In the genomic region with DNA sequence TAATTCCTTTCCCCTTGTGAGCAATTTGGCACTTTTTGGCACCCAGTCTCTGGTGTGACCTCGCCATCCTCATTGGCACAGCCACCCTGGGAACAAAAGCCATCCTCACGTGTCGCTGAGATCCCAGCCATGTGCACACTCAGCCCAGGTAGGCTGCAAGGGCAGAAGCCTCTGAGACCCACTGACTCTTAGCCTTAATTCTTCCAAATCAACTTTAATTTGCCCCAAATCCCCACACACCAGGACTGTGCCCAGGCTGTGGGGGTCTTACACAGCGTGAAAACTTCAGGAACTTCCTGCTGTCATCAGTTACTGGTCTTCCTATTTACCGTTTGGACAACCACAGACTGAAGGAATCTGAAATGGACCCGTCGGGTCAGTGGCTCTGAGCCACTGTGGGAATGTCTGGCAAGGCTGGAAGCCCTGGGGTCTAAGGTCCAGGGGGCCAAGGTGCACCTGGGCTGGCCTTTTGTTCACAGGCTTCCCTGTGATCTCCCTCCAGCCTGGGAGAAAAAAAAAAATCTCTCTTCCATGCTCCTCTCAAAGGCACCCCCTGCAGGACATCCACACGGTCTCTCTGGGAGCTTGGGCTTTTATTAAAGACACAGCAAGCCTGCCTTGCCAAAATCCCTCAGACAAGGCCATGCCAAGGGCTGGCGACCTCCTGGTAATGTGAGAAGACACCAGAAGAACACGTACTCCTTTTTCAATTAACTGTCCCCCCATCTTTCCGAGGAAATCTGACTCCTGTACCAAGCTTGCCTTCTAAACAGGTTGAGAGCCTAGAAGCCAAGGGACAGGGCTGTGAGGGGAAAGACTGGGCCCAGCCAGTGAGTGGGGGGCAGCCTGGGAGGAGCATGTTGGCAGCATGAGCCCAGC, we compare ENCODE assay signal across 1 cellular context.
TF ChIP-seq lines count a peak whose summit lies in the region.

No MANE protein-coding gene starts in this region.

TF ChIP-seq in HepG2, 621 proteins besides CTCF, POLR2A, EP300 and RAD21 (continued from another document and continues in another):
- TF ChIP-seq, protein P1, sequence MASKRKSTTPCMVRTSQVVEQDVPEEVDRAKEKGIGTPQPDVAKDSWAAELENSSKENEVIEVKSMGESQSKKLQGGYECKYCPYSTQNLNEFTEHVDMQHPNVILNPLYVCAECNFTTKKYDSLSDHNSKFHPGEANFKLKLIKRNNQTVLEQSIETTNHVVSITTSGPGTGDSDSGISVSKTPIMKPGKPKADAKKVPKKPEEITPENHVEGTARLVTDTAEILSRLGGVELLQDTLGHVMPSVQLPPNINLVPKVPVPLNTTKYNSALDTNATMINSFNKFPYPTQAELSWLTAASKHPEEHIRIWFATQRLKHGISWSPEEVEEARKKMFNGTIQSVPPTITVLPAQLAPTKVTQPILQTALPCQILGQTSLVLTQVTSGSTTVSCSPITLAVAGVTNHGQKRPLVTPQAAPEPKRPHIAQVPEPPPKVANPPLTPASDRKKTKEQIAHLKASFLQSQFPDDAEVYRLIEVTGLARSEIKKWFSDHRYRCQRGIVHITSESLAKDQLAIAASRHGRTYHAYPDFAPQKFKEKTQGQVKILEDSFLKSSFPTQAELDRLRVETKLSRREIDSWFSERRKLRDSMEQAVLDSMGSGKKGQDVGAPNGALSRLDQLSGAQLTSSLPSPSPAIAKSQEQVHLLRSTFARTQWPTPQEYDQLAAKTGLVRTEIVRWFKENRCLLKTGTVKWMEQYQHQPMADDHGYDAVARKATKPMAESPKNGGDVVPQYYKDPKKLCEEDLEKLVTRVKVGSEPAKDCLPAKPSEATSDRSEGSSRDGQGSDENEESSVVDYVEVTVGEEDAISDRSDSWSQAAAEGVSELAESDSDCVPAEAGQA (IDR thresholded peaks at IDR 0.05; ENCODE audit: low read depth) = no peak
- TF ChIP-seq, protein P1 (CRISPR knock-in tag; IDR thresholded peaks at IDR 0.05; ENCODE audit: borderline replicate concordance) = no peak
- TF ChIP-seq U2AF2 (IDR thresholded peaks at IDR 0.05; ENCODE audit: low read depth, low read length) = no peak
- TF ChIP-seq, protein P2, sequence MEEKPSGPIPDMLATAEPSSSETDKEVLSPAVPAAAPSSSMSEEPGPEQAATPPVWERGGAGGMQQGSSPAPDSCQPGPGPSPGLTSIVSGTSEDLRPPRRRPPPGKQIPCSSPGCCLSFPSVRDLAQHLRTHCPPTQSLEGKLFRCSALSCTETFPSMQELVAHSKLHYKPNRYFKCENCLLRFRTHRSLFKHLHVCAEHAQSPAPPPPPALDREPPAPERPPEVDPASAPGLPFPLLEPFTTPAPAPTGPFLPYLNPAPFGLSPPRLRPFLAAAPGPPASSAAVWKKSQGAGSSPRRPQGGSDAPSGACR (CRISPR knock-in tag; IDR thresholded peaks at IDR 0.05) = peak; percentile 84; the same call in 1 of the 2 replicates
- no peak; the same call in 1 of the 2 replicates for TF ChIP-seq ZC3H13 (CRISPR knock-in tag; IDR thresholded peaks at IDR 0.05)
- no peak; the same call in 1 of the 2 replicates for TF ChIP-seq NFKB2 (CRISPR knock-in tag; IDR thresholded peaks at IDR 0.05; ENCODE audit: borderline replicate concordance)
- TF ChIP-seq GABPA (IDR thresholded peaks at IDR 0.05; ENCODE audit: low read depth, low read length) = no peak
- TF ChIP-seq GABPA (CRISPR knock-in tag; IDR thresholded peaks at IDR 0.05; ENCODE audit: low read depth) = peak; percentile 58
- no peak for TF ChIP-seq SRF (IDR thresholded peaks at IDR 0.05; ENCODE audit: low read depth, low read length)
- peak; percentile 53 for TF ChIP-seq YY1 (IDR thresholded peaks at IDR 0.05; ENCODE audit: insufficient read depth, insufficient replicate concordance, low read depth, low read length)
- TF ChIP-seq, protein P3, sequence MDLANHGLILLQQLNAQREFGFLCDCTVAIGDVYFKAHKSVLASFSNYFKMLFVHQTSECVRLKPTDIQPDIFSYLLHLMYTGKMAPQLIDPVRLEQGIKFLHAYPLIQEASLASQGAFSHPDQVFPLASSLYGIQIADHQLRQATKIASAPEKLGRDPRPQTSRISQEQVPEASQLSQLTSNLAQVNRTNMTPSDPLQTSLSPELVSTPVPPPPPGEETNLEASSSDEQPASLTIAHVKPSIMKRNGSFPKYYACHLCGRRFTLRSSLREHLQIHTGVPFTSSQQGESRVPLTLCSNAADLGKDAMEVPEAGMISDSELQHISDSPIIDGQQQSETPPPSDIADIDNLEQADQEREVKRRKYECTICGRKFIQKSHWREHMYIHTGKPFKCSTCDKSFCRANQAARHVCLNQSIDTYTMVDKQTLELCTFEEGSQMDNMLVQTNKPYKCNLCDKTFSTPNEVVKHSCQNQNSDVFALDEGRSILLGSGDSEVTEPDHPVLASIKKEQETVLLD (CRISPR knock-in tag; IDR thresholded peaks at IDR 0.05; ENCODE audit: low read depth) = no peak
- TF ChIP-seq, protein P4, sequence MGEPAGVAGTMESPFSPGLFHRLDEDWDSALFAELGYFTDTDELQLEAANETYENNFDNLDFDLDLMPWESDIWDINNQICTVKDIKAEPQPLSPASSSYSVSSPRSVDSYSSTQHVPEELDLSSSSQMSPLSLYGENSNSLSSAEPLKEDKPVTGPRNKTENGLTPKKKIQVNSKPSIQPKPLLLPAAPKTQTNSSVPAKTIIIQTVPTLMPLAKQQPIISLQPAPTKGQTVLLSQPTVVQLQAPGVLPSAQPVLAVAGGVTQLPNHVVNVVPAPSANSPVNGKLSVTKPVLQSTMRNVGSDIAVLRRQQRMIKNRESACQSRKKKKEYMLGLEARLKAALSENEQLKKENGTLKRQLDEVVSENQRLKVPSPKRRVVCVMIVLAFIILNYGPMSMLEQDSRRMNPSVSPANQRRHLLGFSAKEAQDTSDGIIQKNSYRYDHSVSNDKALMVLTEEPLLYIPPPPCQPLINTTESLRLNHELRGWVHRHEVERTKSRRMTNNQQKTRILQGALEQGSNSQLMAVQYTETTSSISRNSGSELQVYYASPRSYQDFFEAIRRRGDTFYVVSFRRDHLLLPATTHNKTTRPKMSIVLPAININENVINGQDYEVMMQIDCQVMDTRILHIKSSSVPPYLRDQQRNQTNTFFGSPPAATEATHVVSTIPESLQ (CRISPR knock-in tag; conservative IDR thresholded peaks at IDR 0.05) = no peak
- 0 out of 2 replicates have a peak, but pooled peaks have one; percentile 69 for TF ChIP-seq ZNF251 (CRISPR knock-in tag; IDR thresholded peaks at IDR 0.05)
- peak; percentile 87; the same call in 1 of the 2 replicates for TF ChIP-seq ZNF761 (CRISPR knock-in tag; conservative IDR thresholded peaks at IDR 0.05)
- TF ChIP-seq, protein P5, sequence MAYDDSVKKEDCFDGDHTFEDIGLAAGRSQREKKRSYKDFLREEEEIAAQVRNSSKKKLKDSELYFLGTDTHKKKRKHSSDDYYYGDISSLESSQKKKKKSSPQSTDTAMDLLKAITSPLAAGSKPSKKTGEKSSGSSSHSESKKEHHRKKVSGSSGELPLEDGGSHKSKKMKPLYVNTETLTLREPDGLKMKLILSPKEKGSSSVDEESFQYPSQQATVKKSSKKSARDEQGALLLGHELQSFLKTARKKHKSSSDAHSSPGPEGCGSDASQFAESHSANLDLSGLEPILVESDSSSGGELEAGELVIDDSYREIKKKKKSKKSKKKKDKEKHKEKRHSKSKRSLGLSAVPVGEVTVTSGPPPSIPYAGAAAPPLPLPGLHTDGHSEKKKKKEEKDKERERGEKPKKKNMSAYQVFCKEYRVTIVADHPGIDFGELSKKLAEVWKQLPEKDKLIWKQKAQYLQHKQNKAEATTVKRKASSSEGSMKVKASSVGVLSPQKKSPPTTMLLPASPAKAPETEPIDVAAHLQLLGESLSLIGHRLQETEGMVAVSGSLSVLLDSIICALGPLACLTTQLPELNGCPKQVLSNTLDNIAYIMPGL (CRISPR knock-in tag; IDR thresholded peaks at IDR 0.05; ENCODE audit: borderline replicate concordance in 1 of 2, low read depth in 1 of 2) = peak; percentile 72 to 94
- no peak for TF ChIP-seq PCBP1 (IDR thresholded peaks at IDR 0.05; ENCODE audit: borderline replicate concordance, low read depth, low read length)
- TF ChIP-seq, protein P6, sequence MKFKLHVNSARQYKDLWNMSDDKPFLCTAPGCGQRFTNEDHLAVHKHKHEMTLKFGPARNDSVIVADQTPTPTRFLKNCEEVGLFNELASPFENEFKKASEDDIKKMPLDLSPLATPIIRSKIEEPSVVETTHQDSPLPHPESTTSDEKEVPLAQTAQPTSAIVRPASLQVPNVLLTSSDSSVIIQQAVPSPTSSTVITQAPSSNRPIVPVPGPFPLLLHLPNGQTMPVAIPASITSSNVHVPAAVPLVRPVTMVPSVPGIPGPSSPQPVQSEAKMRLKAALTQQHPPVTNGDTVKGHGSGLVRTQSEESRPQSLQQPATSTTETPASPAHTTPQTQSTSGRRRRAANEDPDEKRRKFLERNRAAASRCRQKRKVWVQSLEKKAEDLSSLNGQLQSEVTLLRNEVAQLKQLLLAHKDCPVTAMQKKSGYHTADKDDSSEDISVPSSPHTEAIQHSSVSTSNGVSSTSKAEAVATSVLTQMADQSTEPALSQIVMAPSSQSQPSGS (CRISPR knock-in tag; IDR thresholded peaks at IDR 0.05) = peak; percentile 82
- TF ChIP-seq, protein P7, sequence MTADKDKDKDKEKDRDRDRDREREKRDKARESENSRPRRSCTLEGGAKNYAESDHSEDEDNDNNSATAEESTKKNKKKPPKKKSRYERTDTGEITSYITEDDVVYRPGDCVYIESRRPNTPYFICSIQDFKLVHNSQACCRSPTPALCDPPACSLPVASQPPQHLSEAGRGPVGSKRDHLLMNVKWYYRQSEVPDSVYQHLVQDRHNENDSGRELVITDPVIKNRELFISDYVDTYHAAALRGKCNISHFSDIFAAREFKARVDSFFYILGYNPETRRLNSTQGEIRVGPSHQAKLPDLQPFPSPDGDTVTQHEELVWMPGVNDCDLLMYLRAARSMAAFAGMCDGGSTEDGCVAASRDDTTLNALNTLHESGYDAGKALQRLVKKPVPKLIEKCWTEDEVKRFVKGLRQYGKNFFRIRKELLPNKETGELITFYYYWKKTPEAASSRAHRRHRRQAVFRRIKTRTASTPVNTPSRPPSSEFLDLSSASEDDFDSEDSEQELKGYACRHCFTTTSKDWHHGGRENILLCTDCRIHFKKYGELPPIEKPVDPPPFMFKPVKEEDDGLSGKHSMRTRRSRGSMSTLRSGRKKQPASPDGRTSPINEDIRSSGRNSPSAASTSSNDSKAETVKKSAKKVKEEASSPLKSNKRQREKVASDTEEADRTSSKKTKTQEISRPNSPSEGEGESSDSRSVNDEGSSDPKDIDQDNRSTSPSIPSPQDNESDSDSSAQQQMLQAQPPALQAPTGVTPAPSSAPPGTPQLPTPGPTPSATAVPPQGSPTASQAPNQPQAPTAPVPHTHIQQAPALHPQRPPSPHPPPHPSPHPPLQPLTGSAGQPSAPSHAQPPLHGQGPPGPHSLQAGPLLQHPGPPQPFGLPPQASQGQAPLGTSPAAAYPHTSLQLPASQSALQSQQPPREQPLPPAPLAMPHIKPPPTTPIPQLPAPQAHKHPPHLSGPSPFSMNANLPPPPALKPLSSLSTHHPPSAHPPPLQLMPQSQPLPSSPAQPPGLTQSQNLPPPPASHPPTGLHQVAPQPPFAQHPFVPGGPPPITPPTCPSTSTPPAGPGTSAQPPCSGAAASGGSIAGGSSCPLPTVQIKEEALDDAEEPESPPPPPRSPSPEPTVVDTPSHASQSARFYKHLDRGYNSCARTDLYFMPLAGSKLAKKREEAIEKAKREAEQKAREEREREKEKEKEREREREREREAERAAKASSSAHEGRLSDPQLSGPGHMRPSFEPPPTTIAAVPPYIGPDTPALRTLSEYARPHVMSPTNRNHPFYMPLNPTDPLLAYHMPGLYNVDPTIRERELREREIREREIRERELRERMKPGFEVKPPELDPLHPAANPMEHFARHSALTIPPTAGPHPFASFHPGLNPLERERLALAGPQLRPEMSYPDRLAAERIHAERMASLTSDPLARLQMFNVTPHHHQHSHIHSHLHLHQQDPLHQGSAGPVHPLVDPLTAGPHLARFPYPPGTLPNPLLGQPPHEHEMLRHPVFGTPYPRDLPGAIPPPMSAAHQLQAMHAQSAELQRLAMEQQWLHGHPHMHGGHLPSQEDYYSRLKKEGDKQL (CRISPR knock-in tag; IDR thresholded peaks at IDR 0.05; ENCODE audit: low read depth) = no peak
- TF ChIP-seq HOXA9 (CRISPR knock-in tag; IDR thresholded peaks at IDR 0.05; ENCODE audit: borderline replicate concordance) = no peak
- TF ChIP-seq ZNF460 (CRISPR knock-in tag; IDR thresholded peaks at IDR 0.05; ENCODE audit: borderline replicate concordance) = no peak
- TF ChIP-seq, protein P8, sequence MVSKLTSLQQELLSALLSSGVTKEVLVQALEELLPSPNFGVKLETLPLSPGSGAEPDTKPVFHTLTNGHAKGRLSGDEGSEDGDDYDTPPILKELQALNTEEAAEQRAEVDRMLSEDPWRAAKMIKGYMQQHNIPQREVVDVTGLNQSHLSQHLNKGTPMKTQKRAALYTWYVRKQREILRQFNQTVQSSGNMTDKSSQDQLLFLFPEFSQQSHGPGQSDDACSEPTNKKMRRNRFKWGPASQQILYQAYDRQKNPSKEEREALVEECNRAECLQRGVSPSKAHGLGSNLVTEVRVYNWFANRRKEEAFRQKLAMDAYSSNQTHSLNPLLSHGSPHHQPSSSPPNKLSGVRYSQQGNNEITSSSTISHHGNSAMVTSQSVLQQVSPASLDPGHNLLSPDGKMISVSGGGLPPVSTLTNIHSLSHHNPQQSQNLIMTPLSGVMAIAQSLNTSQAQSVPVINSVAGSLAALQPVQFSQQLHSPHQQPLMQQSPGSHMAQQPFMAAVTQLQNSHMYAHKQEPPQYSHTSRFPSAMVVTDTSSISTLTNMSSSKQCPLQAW (CRISPR knock-in tag; IDR thresholded peaks at IDR 0.05) = peak; percentile 89
- TF ChIP-seq, protein P9, sequence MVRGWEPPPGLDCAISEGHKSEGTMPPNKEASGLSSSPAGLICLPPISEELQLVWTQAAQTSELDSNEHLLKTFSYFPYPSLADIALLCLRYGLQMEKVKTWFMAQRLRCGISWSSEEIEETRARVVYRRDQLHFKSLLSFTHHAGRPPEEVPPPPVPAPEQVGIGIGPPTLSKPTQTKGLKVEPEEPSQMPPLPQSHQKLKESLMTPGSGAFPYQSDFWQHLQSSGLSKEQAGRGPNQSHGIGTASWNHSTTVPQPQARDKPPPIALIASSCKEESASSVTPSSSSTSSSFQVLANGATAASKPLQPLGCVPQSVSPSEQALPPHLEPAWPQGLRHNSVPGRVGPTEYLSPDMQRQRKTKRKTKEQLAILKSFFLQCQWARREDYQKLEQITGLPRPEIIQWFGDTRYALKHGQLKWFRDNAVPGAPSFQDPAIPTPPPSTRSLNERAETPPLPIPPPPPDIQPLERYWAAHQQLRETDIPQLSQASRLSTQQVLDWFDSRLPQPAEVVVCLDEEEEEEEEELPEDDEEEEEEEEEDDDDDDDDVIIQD (CRISPR knock-in tag; IDR thresholded peaks at IDR 0.05; ENCODE audit: low read depth) = no peak; the same call in 1 of the 2 replicates
- TF ChIP-seq POLR2AphosphoS2 (IDR thresholded peaks at IDR 0.05; ENCODE audit: low read depth, low read length) = no peak
- no peak for TF ChIP-seq TBX3 (IDR thresholded peaks at IDR 0.05; ENCODE audit: borderline replicate concordance)
